ENCODE assay signal across 16 cellular contexts in genomic region chr2:148604927-148605326, GRCh38. TPM values are rescaled to one million over a fixed set of nuclear protein-coding genes. Genes with fewer than 3 reads are reported as not detected.
DNase-seq lines count a peak whose midpoint lies in the region; ATAC-seq and TF ChIP-seq lines count a peak whose summit lies in the region.
"Had no signal": no experiment of that assay in that cellular context is flagged by ENCODE, and none has a peak within 500 bp of the region (broad histone marks: within the 10 kb centered on the region; RNA-seq: fewer than 3 reads in every experiment).

No MANE protein-coding gene starts in this region.

- no peak for TF ChIP-seq CTCF in RWPE2 (IDR thresholded peaks at IDR 0.05; ENCODE audit: poor library complexity, severe bottlenecking)
- TF ChIP-seq CTCF in foreskin keratinocyte (conservative IDR thresholded peaks at IDR 0.05): no peak
- TF ChIP-seq CTCF in gastrocnemius medialis (IDR thresholded peaks at IDR 0.05 in 4 of 5, conservative IDR thresholded peaks at IDR 0.05 in 1 of 5): no peak

- H3K4me1 Mint-ChIP-seq in activated naive CD4-positive, alpha-beta T cell treated with anti-CD3 and anti-CD28 coated beads, Interleukin-2, amount 50 U/mL, for 24 hours: no peaks in the 10 kb centered on the region
- H3K4me1 Mint-ChIP-seq in activated naive CD4-positive, alpha-beta T cell treated with anti-CD3 and anti-CD28 coated beads, Interleukin-2, amount 10 ng/mL, durations not matched to agents 7 days and 5 days: peaks cover 8% of the 10 kb centered on the region
- H3K4me1 Mint-ChIP-seq: CD14-positive monocyte, H9 had no signal

- TF ChIP-seq POLR2A in gastrocnemius medialis (IDR thresholded peaks at IDR 0.05): no peak

- H3K36me3 Mint-ChIP-seq in activated naive CD4-positive, alpha-beta T cell treated with anti-CD3 and anti-CD28 coated beads, Interleukin-2, amount 50 U/mL, for 24 hours: peaks cover 5% of the 10 kb centered on the region
- no peaks in the 10 kb centered on the region for H3K36me3 Mint-ChIP-seq in activated naive CD4-positive, alpha-beta T cell treated with anti-CD3 and anti-CD28 coated beads, Interleukin-2, amount 10 ng/mL, durations not matched to agents 7 days and 5 days
- H3K36me3 Mint-ChIP-seq: CD14-positive monocyte had no signal

- ATAC-seq in RWPE2 (ENCODE audit: low read depth) (peak; percentile 76), foreskin keratinocyte (peak; percentile 84), gastrocnemius medialis (no peak), aorta (ENCODE audit: low FRiP score) (no peak)

- CTCF ChIA-PET in activated naive CD4-positive, alpha-beta T cell treated with anti-CD3 and anti-CD28 coated beads, Interleukin-2, amount 10 ng/mL, durations not matched to agents 7 days and 5 days (lab: Charles Lee): interaction anchor here (1.5 kb wide), 1 partner anchor 10 kb away, joined by 6 read pairs; no protein-coding TSS in a partner anchor

- in situ Hi-C loops in gastrocnemius medialis (cut with MboI; ENCODE audit: low sequenced_read_pairs in 4 of 4): no loop called here

- H3K9me3 Mint-ChIP-seq in activated naive CD4-positive, alpha-beta T cell treated with anti-CD3 and anti-CD28 coated beads, Interleukin-2, amount 50 U/mL, for 24 hours: no peaks in the 10 kb centered on the region
- peaks cover 2% of the 10 kb centered on the region for H3K9me3 Mint-ChIP-seq in activated naive CD4-positive, alpha-beta T cell treated with anti-CD3 and anti-CD28 coated beads, Interleukin-2, amount 10 ng/mL, durations not matched to agents 7 days and 5 days

- no peak overlapping the region for H3K4me3 ChIP-seq in RWPE2 (ENCODE audit: severe bottlenecking)
- no peak overlapping the region for H3K4me3 ChIP-seq in gastrocnemius medialis
- no peak overlapping the region for H3K4me3 ChIP-seq in aorta (ENCODE audit: low read length in 2 of 2)
- H3K4me3 ChIP-seq: A549, BLaER1 had no signal

- DNase-seq in activated naive CD4-positive, alpha-beta T cell treated with anti-CD3 and anti-CD28 coated beads, Interleukin-2, amount 10 ng/mL, durations not matched to agents 7 days and 5 days: no peak
- DNase-seq in RWPE2 (ENCODE audit: low spot score) (no peak), foreskin keratinocyte (peak; percentile 75 to 92), gastrocnemius medialis (no peak), aorta (no peak), SHP77 treated with DMSO at 0.1 percent for 48 hours (lab: John Stamatoyannopoulos, UW) (no peak)
- DNase-seq: DMS153, DMS79, GF-D8, H9 had no signal

- H3K27ac Mint-ChIP-seq in activated naive CD4-positive, alpha-beta T cell treated with anti-CD3 and anti-CD28 coated beads, Interleukin-2, amount 50 U/mL, for 24 hours: peak overlapping the region; percentile 17
- no peak overlapping the region for H3K27ac Mint-ChIP-seq in activated naive CD4-positive, alpha-beta T cell treated with anti-CD3 and anti-CD28 coated beads, Interleukin-2, amount 10 ng/mL, durations not matched to agents 7 days and 5 days
- H3K27ac Mint-ChIP-seq: CD14-positive monocyte, H9 had no signal

- H3K27me3 Mint-ChIP-seq in activated naive CD4-positive, alpha-beta T cell treated with anti-CD3 and anti-CD28 coated beads, Interleukin-2, amount 50 U/mL, for 24 hours: peaks cover 2% of the 10 kb centered on the region
- H3K27me3 Mint-ChIP-seq in activated naive CD4-positive, alpha-beta T cell treated with anti-CD3 and anti-CD28 coated beads, Interleukin-2, amount 10 ng/mL, durations not matched to agents 7 days and 5 days: no peaks in the 10 kb centered on the region

- 93 to 94% methylated on average over 7 of the region's 7 CpGs for WGBS in aorta, 2 donors

- H3K4me1 ChIP-seq in RWPE2 (ENCODE audit: insufficient read depth, poor library complexity, severe bottlenecking) (no peaks in the 10 kb centered on the region), foreskin keratinocyte (no peaks in the 10 kb centered on the region), gastrocnemius medialis (no peaks in the 10 kb centered on the region), aorta (ENCODE audit: control insufficient read depth in 1 of 2, insufficient read depth in 2 of 2, low read length in 2 of 2) (peaks cover 0 to 6% of the 10 kb centered on the region in 2 donors)
- H3K4me1 ChIP-seq: A549 had no signal

- H3K27me3 ChIP-seq in RWPE2 (ENCODE audit: insufficient read depth, poor library complexity, severe bottlenecking) (no peaks in the 10 kb centered on the region), foreskin keratinocyte (no peaks in the 10 kb centered on the region), gastrocnemius medialis (no peaks in the 10 kb centered on the region), aorta (ENCODE audit: control insufficient read depth in 1 of 2, insufficient read depth in 2 of 2, low read length in 1 of 2) (no peaks in the 10 kb centered on the region)
- H3K27me3 ChIP-seq: BLaER1 had no signal

- H3K36me3 ChIP-seq in RWPE2 (ENCODE audit: low read depth) (no peaks in the 10 kb centered on the region), gastrocnemius medialis (no peaks in the 10 kb centered on the region), aorta (ENCODE audit: control insufficient read depth in 1 of 2, insufficient read depth in 2 of 2, low read length in 1 of 2) (no peaks in the 10 kb centered on the region)
- H3K36me3 ChIP-seq: BLaER1 had no signal

- H3K9me3 ChIP-seq in RWPE2 (ENCODE audit: severe bottlenecking): no peaks in the 10 kb centered on the region
- peaks cover 0 to 5% (median 0%) of the 10 kb centered on the region in 3 donors for H3K9me3 ChIP-seq in gastrocnemius medialis
- peaks cover 4% of the 10 kb centered on the region for H3K9me3 ChIP-seq in aorta (ENCODE audit: control insufficient read depth, low read length)

- intact Hi-C loops in gastrocnemius medialis (cut with DNase I; ENCODE audit: low total_unique reads): no loop called here
- intact Hi-C loops in aorta (cut with DNase I): no loop called here

- no peak overlapping the region for H3K4me3 Mint-ChIP-seq in activated naive CD4-positive, alpha-beta T cell treated with anti-CD3 and anti-CD28 coated beads, Interleukin-2, amount 50 U/mL, for 24 hours
- H3K4me3 Mint-ChIP-seq in activated naive CD4-positive, alpha-beta T cell treated with anti-CD3 and anti-CD28 coated beads, Interleukin-2, amount 10 ng/mL, durations not matched to agents 7 days and 5 days: no peak overlapping the region
- H3K4me3 Mint-ChIP-seq: CD14-positive monocyte; CD4-positive, alpha-beta memory T cell; H9 had no signal

- no peak overlapping the region for H3K27ac ChIP-seq in RWPE2 (ENCODE audit: poor library complexity, severe bottlenecking)
- H3K27ac ChIP-seq in foreskin keratinocyte: no peak overlapping the region
- no peak overlapping the region for H3K27ac ChIP-seq in gastrocnemius medialis
- no peak overlapping the region for H3K27ac ChIP-seq in aorta (ENCODE audit: low read depth in 1 of 2, low read length in 2 of 2)
- H3K27ac ChIP-seq: 22Rv1, A549, BLaER1 had no signal

RNA-seq across cellular contexts. Expression of gene EPC2, which starts 39.6 kb away (rescaled TPM):
- 11.3 and 11.5 TPM in 2 replicates for total RNA-seq in foreskin keratinocyte
- 2.6 and 3.2 TPM in 2 replicates for polyA plus RNA-seq in foreskin keratinocyte
- 10 to 100 TPM; 13.1 to 21.8 (median 14.6) TPM for total RNA-seq in gastrocnemius medialis
- total RNA-seq in aorta: 10 to 100 TPM; 42.7 to 43.6 TPM
- 10 to 100 TPM; 11.1 to 12.4 TPM for polyA plus RNA-seq in aorta

Comparison
In these comparisons a context has a peak if more than half of its experiments do, and no peak if none do; other contexts are left out.
1. DNase-seq: peak in foreskin keratinocyte (2 of 2); none in activated naive CD4-positive, alpha-beta T cell treated with anti-CD3 and anti-CD28 coated beads, Interleukin-2, amount 10 ng/mL, durations not matched to agents 7 days and 5 days (single experiment), RWPE2 (single experiment), gastrocnemius medialis (0 of 2), aorta (0 of 2) and SHP77 treated with DMSO at 0.1 percent for 48 hours (single experiment).
2. ATAC-seq: peak in RWPE2 (single experiment) and foreskin keratinocyte (single experiment); none in gastrocnemius medialis (0 of 2) and aorta (single experiment).